8 cellular contexts compared by ENCODE assay signal in the genomic region with DNA sequence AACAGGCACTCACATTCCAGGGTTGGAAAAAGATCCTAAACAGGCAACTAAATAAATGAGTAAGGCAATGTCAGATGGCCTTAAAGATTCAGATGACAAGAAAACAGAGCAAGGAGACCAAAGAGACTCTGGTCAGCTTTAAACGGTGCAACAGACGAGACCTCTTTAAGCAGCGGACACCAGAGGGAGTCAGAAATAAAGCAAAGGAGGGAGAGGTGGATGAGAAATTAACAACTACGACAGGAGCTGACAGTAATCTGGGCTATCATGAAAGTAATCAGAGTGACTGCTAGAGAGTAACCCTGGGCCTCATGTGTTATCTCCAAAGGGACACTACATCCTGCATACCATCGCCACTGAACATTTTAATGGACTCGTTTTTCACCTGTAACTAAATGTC. TPM values are rescaled to one million over a fixed set of nuclear protein-coding genes. Genes with fewer than 3 reads are reported as not detected.
A peak's percentile ranks its signal among the peaks of the same experiment; 100 is the strongest.
DNase-seq lines count a peak whose midpoint lies in the region; ATAC-seq and TF ChIP-seq lines count a peak whose summit lies in the region.

No MANE protein-coding gene starts in this region.

- no peak for TF ChIP-seq POLR2A in breast epithelium (IDR thresholded peaks at IDR 0.05)
- no peak for TF ChIP-seq POLR2A in Peyer's patch (IDR thresholded peaks at IDR 0.05)

- H3K4me3 ChIP-seq in AG10803 (ENCODE audit: low read length) (peak overlapping the region; percentile 93), HUES6 (ENCODE audit: low read depth, low read length) (peak overlapping the region; percentile 95), breast epithelium (peak overlapping the region; percentile 93 to 99 (median 95)), mucosa of rectum (ENCODE audit: low read length in 2 of 2) (peak overlapping the region; percentile 88 to 89), Peyer's patch (peak overlapping the region in 2 of 4 donors; percentile 78)

- H3K36me3 ChIP-seq in HUES6 (ENCODE audit: control insufficient read depth, insufficient read depth, low read length), result peaks cover 29% of the 10 kb centered on the region
- H3K36me3 ChIP-seq in breast epithelium, result peaks cover 13% of the 10 kb centered on the region
- peaks cover 20 to 26% of the 10 kb centered on the region in 2 donors for H3K36me3 ChIP-seq in mucosa of rectum (ENCODE audit: control insufficient read depth in 2 of 2, insufficient read depth in 2 of 2, low read length in 2 of 2)
- peaks cover 0 to 32% (median 0%) of the 10 kb centered on the region in 3 donors for H3K36me3 ChIP-seq in Peyer's patch

- no peaks in the 10 kb centered on the region for H3K27me3 ChIP-seq in HUES6 (ENCODE audit: control insufficient read depth, insufficient read depth, low read length)
- H3K27me3 ChIP-seq in breast epithelium, result no peaks in the 10 kb centered on the region
- no peaks in the 10 kb centered on the region for H3K27me3 ChIP-seq in mucosa of rectum (ENCODE audit: control insufficient read depth in 2 of 2, insufficient read depth in 2 of 2, low read length in 2 of 2)
- H3K27me3 ChIP-seq in Peyer's patch, result no peaks in the 10 kb centered on the region

- H3K9me3 ChIP-seq in HUES6 (ENCODE audit: control insufficient read depth, insufficient read depth, low read depth, low read length) (peaks cover 34% of the 10 kb centered on the region), breast epithelium (peaks cover 38 to 45% of the 10 kb centered on the region in 2 donors), mucosa of rectum (ENCODE audit: control insufficient read depth in 2 of 2, low read length in 2 of 2) (peaks cover 12 to 23% of the 10 kb centered on the region in 2 donors), Peyer's patch (peaks cover 0 to 27% (median 0%) of the 10 kb centered on the region in 4 donors)

- ATAC-seq in GM19023 (IDR thresholded peaks at IDR 0.05; ENCODE audit: unreplicated experiment) (no peak), HG02798 (IDR thresholded peaks at IDR 0.05; ENCODE audit: poor library complexity, unreplicated experiment) (no peak), HG02973 (IDR thresholded peaks at IDR 0.05; ENCODE audit: unreplicated experiment) (no peak)

- intact Hi-C loops in breast epithelium (cut with DNase I; ENCODE audit: low total_unique reads), result no loop called here

- DNase-seq in AG10803 (ENCODE audit: low read depth) (peak; percentile 15), breast epithelium (ENCODE audit: low spot score in 2 of 2) (no peak), Peyer's patch (no peak)

- 0 out of 2 replicates have a peak, but pooled peaks cover 5% of the 10 kb centered on the region for H3K4me1 ChIP-seq in HUES6 (ENCODE audit: control insufficient read depth, insufficient read depth, low read length)
- H3K4me1 ChIP-seq in breast epithelium, result peaks cover 0 to 9% of the 10 kb centered on the region in 2 donors
- H3K4me1 ChIP-seq in mucosa of rectum (ENCODE audit: control insufficient read depth in 2 of 2, insufficient read depth in 2 of 2, low read length in 2 of 2), result peaks cover 6 to 10% of the 10 kb centered on the region in 2 donors
- H3K4me1 ChIP-seq in Peyer's patch, result peaks cover 0 to 12% (median 3%) of the 10 kb centered on the region in 4 donors

- H3K9ac ChIP-seq in HUES6 (ENCODE audit: low read length) (peak overlapping the region; percentile 81), mucosa of rectum (ENCODE audit: low read depth in 1 of 2, low read length in 2 of 2) (peak overlapping the region in 1 of 2 donors; percentile 79)

- H3K27ac ChIP-seq in HUES6 (ENCODE audit: low read depth, low read length), result no peak overlapping the region
- no peak overlapping the region for H3K27ac ChIP-seq in breast epithelium
- no peak overlapping the region for H3K27ac ChIP-seq in mucosa of rectum (ENCODE audit: low read depth in 2 of 2, low read length in 2 of 2)
- H3K27ac ChIP-seq in Peyer's patch, result no peak overlapping the region

- peak; percentile 25; the same call in 1 of the 2 replicates for TF ChIP-seq CTCF in AG10803 (conservative IDR thresholded peaks at IDR 0.05; ENCODE audit: low read length)
- TF ChIP-seq CTCF in breast epithelium (IDR thresholded peaks at IDR 0.05), result no peak
- no peak for TF ChIP-seq CTCF in Peyer's patch (IDR thresholded peaks at IDR 0.05)

RNA-seq across cellular contexts. Expression of a gene that starts 1.1 kb away (rescaled TPM):
- total RNA-seq in breast epithelium, result 10 to 100 TPM in 2 of 3 donors, 1 to 10 TPM in 1; 5.4 to 15.5 (median 15.1) TPM
- 10 to 100 TPM in 2 of 4 donors, 1 to 10 TPM in 2; 5.4 to 17.4 (median 12.3) TPM for total RNA-seq in Peyer's patch

RNA-seq across cellular contexts. Expression of a gene that starts 20.2 kb away (rescaled TPM):
- total RNA-seq in breast epithelium (1 to 10 TPM; 2.7 to 6.4 (median 6.2) TPM), Peyer's patch (1 to 10 TPM; 1.9 to 5.8 (median 2.9) TPM)

RNA-seq across cellular contexts. Expression of a gene that starts 25.4 kb away (rescaled TPM):
- total RNA-seq in breast epithelium, result 1 to 10 TPM; 2.2 to 8.9 (median 6.9) TPM
- 1 to 10 TPM in 3 of 4 donors, under 1 TPM in 1; 0.54 to 6.6 (median 1.9) TPM for total RNA-seq in Peyer's patch

RNA-seq across cellular contexts. Expression of a gene that starts 31.4 kb away (rescaled TPM):
- total RNA-seq in breast epithelium (10 to 100 TPM in 1 of 3 donors, 1 to 10 TPM in 2; 3.7 to 11.6 (median 7.9) TPM), Peyer's patch (1 to 10 TPM; 4.0 to 7.4 (median 4.7) TPM)

RNA-seq across cellular contexts. Expression of a gene that starts 41.2 kb away (rescaled TPM):
- 1 to 10 TPM; 2.9 to 6.9 (median 5.3) TPM for total RNA-seq in breast epithelium
- total RNA-seq in Peyer's patch, result 1 to 10 TPM in 3 of 4 donors, under 1 TPM in 1; 0.76 to 4.1 (median 1.8) TPM
